Comparison of ENCODE assay signal across 17 cellular contexts in genomic region chr1:27070390-27071048, GRCh38. TPM values are rescaled to one million over a fixed set of nuclear protein-coding genes. Genes with fewer than 3 reads are reported as not detected.
DNase-seq lines count a peak whose midpoint lies in the region; ATAC-seq and TF ChIP-seq lines count a peak whose summit lies in the region.
"Had no signal": no experiment of that assay in that cellular context is flagged by ENCODE, and none has a peak within 500 bp of the region (broad histone marks: within the 10 kb centered on the region; RNA-seq: fewer than 3 reads in every experiment).

No MANE protein-coding gene starts in this region.

- H3K4me3 ChIP-seq in suprapubic skin: no peak overlapping the region
- H3K4me3 ChIP-seq: gastroesophageal sphincter, upper lobe of left lung had no signal

- H3K27me3 ChIP-seq in foreskin keratinocyte (peaks cover 6% of the 10 kb centered on the region), suprapubic skin (no peaks in the 10 kb centered on the region)
- H3K27me3 ChIP-seq: upper lobe of left lung had no signal

- DNase-seq in NCI-H345 (lab: John Stamatoyannopoulos, UW): peak; percentile 13
- DNase-seq in NCI-H345 treated with DMSO at 0.1 percent for 48 hours (lab: John Stamatoyannopoulos, UW; ENCODE audit: unreplicated experiment): no peak
- DNase-seq in NCI-H526 treated with DMSO at 0.1 percent for 48 hours (lab: John Stamatoyannopoulos, UW): peak; percentile 39
- DNase-seq in foreskin keratinocyte: peak; percentile 27 to 39
- DNase-seq in suprapubic skin (ENCODE audit: low spot score in 2 of 2): no peak
- no peak for DNase-seq in cortex of kidney (lab: John Stamatoyannopoulos, UW)
- DNase-seq in DMS 273 (lab: John Stamatoyannopoulos, UW; ENCODE audit: unreplicated experiment): no peak
- DNase-seq: activated CD8-positive, alpha-beta memory T cell treated with anti-CD3 and anti-CD28 coated beads, Interleukin-2, amount 50 U/mL, for 48 hours; activated naive CD8-positive, alpha-beta T cell treated with anti-CD3 and anti-CD28 coated beads, Interleukin-2, amount 50 U/mL, for 24 hours; Karpas-422; kidney glomerular epithelial cell; natural killer cell; SHP77 treated with DMSO at 0.1 percent for 48 hours; upper lobe of left lung had no signal

- H3K4me1 ChIP-seq in foreskin keratinocyte (no peaks in the 10 kb centered on the region), suprapubic skin (peaks cover 16% of the 10 kb centered on the region)
- H3K4me1 ChIP-seq: gastroesophageal sphincter, upper lobe of left lung had no signal

- TF ChIP-seq EP300 in suprapubic skin (IDR thresholded peaks at IDR 0.05): no peak

- H3K27ac ChIP-seq in foreskin keratinocyte (no peak overlapping the region), suprapubic skin (peak overlapping the region; percentile 55)
- H3K27ac ChIP-seq: gastroesophageal sphincter, upper lobe of left lung, VCaP had no signal

- WGBS in suprapubic skin: 53% methylated on average over 9 of the region's 12 CpGs

- no peaks in the 10 kb centered on the region for H3K9me3 ChIP-seq in suprapubic skin
- H3K9me3 ChIP-seq: gastroesophageal sphincter, upper lobe of left lung had no signal

- no peaks in the 10 kb centered on the region for H3K36me3 ChIP-seq in suprapubic skin
- H3K36me3 ChIP-seq: gastroesophageal sphincter, upper lobe of left lung had no signal

- TF ChIP-seq CTCF in foreskin keratinocyte (conservative IDR thresholded peaks at IDR 0.05) (peak; percentile 30), suprapubic skin (IDR thresholded peaks at IDR 0.05) (no peak)

- ATAC-seq in foreskin keratinocyte (peak; percentile 39), GM18861 (IDR thresholded peaks at IDR 0.05; ENCODE audit: unreplicated experiment) (no peak)
- ATAC-seq: activated naive CD8-positive, alpha-beta T cell treated with anti-CD3 and anti-CD28 coated beads, Interleukin-2, amount 50 U/mL, for 24 hours; gastroesophageal sphincter; natural killer cell had no signal

- TF ChIP-seq POLR2A in suprapubic skin (IDR thresholded peaks at IDR 0.05): no peak

RNA-seq across cellular contexts. Expression of gene TENT5B, which starts 57.9 kb away (rescaled TPM):
- total RNA-seq in foreskin keratinocyte: 55.8 and 59.5 TPM in 2 replicates
- 46.7 and 50.3 TPM in 2 replicates for polyA plus RNA-seq in foreskin keratinocyte
- total RNA-seq in suprapubic skin: 100 to 1,000 TPM in 3 of 4 donors, 10 to 100 TPM in 1; 72.3 to 233 (median 198) TPM

Comparison
In these comparisons a context has a peak if more than half of its experiments do, and no peak if none do; other contexts are left out.
1. DNase-seq: peak in NCI-H345 (single experiment), NCI-H526 treated with DMSO at 0.1 percent for 48 hours (single experiment) and foreskin keratinocyte (2 of 2); none in NCI-H345 treated with DMSO at 0.1 percent for 48 hours (single experiment), suprapubic skin (0 of 2), cortex of kidney (single experiment) and DMS 273 (single experiment).